In the genomic region with DNA sequence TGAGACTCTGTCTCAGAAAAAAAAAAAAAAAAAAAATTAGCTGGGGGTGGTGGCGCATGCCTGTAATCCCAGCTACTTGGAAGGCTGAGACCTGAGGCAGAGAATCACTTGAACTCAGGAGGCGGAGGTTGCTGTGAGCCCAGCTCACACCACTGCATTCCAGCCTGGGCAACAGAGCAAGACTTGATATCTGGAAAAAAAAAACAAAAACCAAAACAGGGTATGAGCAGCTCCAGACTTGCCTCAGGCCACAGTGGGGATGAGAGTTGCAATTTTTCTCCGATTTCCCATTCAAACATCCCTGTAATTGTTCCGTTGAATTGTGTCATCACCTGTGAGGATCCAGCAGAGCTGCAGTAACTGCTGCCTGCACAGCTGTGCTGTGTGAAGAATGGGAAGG, we compare ENCODE assay signal across 28 cellular contexts.
"Had no signal": no experiment of that assay in that cellular context is flagged by ENCODE, and none has a peak within 500 bp of the region (broad histone marks: within the 10 kb centered on the region; RNA-seq: fewer than 3 reads in every experiment).

No MANE protein-coding gene starts in this region.

- H3K9me3 ChIP-seq: adrenal gland, body of pancreas, left lung, lower lobe of right lung, upper lobe of left lung, vagina had no signal

- H3K36me3 ChIP-seq: neural progenitor cell had no signal

- H3K4me3 ChIP-seq: adrenal gland, body of pancreas, left lung, lower lobe of right lung, neural progenitor cell, upper lobe of left lung, vagina had no signal

- H3K9ac ChIP-seq: neural progenitor cell had no signal

- DNase-seq: activated CD4-positive, alpha-beta T cell treated with anti-CD3 and anti-CD28 coated beads for 36 hours; activated CD4-positive, alpha-beta T cell treated with anti-CD3 and anti-CD28 coated beads, Interleukin-2, amount 50 U/mL, for 48 hours; activated CD4-positive, CD25-positive, alpha-beta regulatory T cell; activated CD8-positive, alpha-beta memory T cell treated with anti-CD3 and anti-CD28 coated beads for 24 hours; activated effector memory CD4-positive, alpha-beta T cell treated with anti-CD3 and anti-CD28 coated beads, Interleukin-2, amount 50 U/mL, for 16 hours; activated naive CD4-positive, alpha-beta T cell treated with anti-CD3 and anti-CD28 coated beads for 36 hours; activated naive CD8-positive, alpha-beta T cell treated with anti-CD3 and anti-CD28 coated beads for 36 hours; adrenal gland; aorta; body of pancreas; effector CD4-positive, alpha-beta T cell; foreskin fibroblast; left lung; lower lobe of right lung; mesendoderm; natural killer cell; retina; small intestine; stimulated activated CD4-positive, alpha-beta T cell treated with anti-CD3 and anti-CD28 coated beads, Interleukin-4, amount 100 ng/mL, for 24 hours; stimulated activated naive CD8-positive, alpha-beta T cell treated with anti-CD3 and anti-CD28 coated beads, Interleukin-15, amount 100 ng/mL, for 72 hours; substantia nigra; upper lobe of left lung had no signal

- H3K4me1 ChIP-seq: body of pancreas, neural progenitor cell had no signal

- H3K4me1 Mint-ChIP-seq: natural killer cell, neural progenitor cell had no signal

- H3K27me3 ChIP-seq: adrenal gland, body of pancreas, left lung, neural progenitor cell, upper lobe of left lung, vagina had no signal

- H3K4me2 ChIP-seq: neural progenitor cell had no signal

- H2AFZ ChIP-seq: neural progenitor cell had no signal

- ATAC-seq: activated CD4-positive, alpha-beta T cell treated with anti-CD3 and anti-CD28 coated beads for 36 hours; body of pancreas; left lung; lower lobe of right lung; natural killer cell; sciatic nerve; stimulated activated effector memory CD8-positive, alpha-beta T cell treated with anti-CD3 and anti-CD28 coated beads, Interleukin-12 subunit alpha, Interleukin-12 subunit beta, amount 100 ng/mL, for 72 hours; stimulated activated naive CD8-positive, alpha-beta T cell treated with anti-CD3 and anti-CD28 coated beads, Interleukin-15, amount 100 ng/mL, for 72 hours had no signal

- H3K4me3 Mint-ChIP-seq: activated CD4-positive, alpha-beta T cell treated with anti-CD3 and anti-CD28 coated beads for 36 hours; activated naive CD4-positive, alpha-beta T cell treated with anti-CD3 and anti-CD28 coated beads for 36 hours; activated naive CD8-positive, alpha-beta T cell treated with anti-CD3 and anti-CD28 coated beads for 36 hours; activated T-helper 1 cell treated with anti-CD3 and anti-CD28 coated beads, Interleukin-12 subunit alpha, Interleukin-12 subunit beta, Interleukin-2, Interleukin-4 antibody, amounts not matched to agents 30 ng/mL and 10 ng/mL and 1 ng/mL, durations not matched to agents 14 hours and 24 hours and 36 hours; natural killer cell; neural progenitor cell; stimulated activated effector memory CD8-positive, alpha-beta T cell treated with anti-CD3 and anti-CD28 coated beads, Interleukin-12 subunit alpha, Interleukin-12 subunit beta, amount 100 ng/mL, for 72 hours; stimulated activated naive CD8-positive, alpha-beta T cell treated with anti-CD3 and anti-CD28 coated beads, Interleukin-15, amount 100 ng/mL, for 72 hours had no signal

- H3K9me3 Mint-ChIP-seq: activated naive CD4-positive, alpha-beta T cell treated with anti-CD3 and anti-CD28 coated beads for 36 hours; activated naive CD8-positive, alpha-beta T cell treated with anti-CD3 and anti-CD28 coated beads for 36 hours; activated T-helper 1 cell treated with anti-CD3 and anti-CD28 coated beads, Interleukin-12 subunit alpha, Interleukin-12 subunit beta, Interleukin-2, Interleukin-4 antibody, amounts not matched to agents 30 ng/mL and 10 ng/mL and 1 ng/mL, durations not matched to agents 14 hours and 24 hours and 36 hours; natural killer cell; neural progenitor cell; stimulated activated effector memory CD8-positive, alpha-beta T cell treated with anti-CD3 and anti-CD28 coated beads, Interleukin-12 subunit alpha, Interleukin-12 subunit beta, amount 100 ng/mL, for 72 hours; stimulated activated naive CD8-positive, alpha-beta T cell treated with anti-CD3 and anti-CD28 coated beads, Interleukin-15, amount 100 ng/mL, for 72 hours had no signal

- H3K27ac Mint-ChIP-seq: activated CD4-positive, alpha-beta T cell treated with anti-CD3 and anti-CD28 coated beads for 36 hours; activated naive CD4-positive, alpha-beta T cell treated with anti-CD3 and anti-CD28 coated beads for 36 hours; activated naive CD8-positive, alpha-beta T cell treated with anti-CD3 and anti-CD28 coated beads for 36 hours; activated T-helper 1 cell treated with anti-CD3 and anti-CD28 coated beads, Interleukin-12 subunit alpha, Interleukin-12 subunit beta, Interleukin-2, Interleukin-4 antibody, amounts not matched to agents 30 ng/mL and 10 ng/mL and 1 ng/mL, durations not matched to agents 14 hours and 24 hours and 36 hours; natural killer cell; neural progenitor cell; progenitor cell of endocrine pancreas; stimulated activated effector memory CD8-positive, alpha-beta T cell treated with anti-CD3 and anti-CD28 coated beads, Interleukin-12 subunit alpha, Interleukin-12 subunit beta, amount 100 ng/mL, for 72 hours had no signal

- H3K27ac ChIP-seq: adrenal gland, body of pancreas, lower lobe of right lung, neural progenitor cell, upper lobe of left lung, vagina had no signal

- H3K27me3 Mint-ChIP-seq: activated CD4-positive, alpha-beta T cell treated with anti-CD3 and anti-CD28 coated beads for 36 hours; activated naive CD8-positive, alpha-beta T cell treated with anti-CD3 and anti-CD28 coated beads for 36 hours; progenitor cell of endocrine pancreas; stimulated activated naive CD8-positive, alpha-beta T cell treated with anti-CD3 and anti-CD28 coated beads, Interleukin-15, amount 100 ng/mL, for 72 hours had no signal
